ENCODE assay signal across 1 cellular context in the genomic region with DNA sequence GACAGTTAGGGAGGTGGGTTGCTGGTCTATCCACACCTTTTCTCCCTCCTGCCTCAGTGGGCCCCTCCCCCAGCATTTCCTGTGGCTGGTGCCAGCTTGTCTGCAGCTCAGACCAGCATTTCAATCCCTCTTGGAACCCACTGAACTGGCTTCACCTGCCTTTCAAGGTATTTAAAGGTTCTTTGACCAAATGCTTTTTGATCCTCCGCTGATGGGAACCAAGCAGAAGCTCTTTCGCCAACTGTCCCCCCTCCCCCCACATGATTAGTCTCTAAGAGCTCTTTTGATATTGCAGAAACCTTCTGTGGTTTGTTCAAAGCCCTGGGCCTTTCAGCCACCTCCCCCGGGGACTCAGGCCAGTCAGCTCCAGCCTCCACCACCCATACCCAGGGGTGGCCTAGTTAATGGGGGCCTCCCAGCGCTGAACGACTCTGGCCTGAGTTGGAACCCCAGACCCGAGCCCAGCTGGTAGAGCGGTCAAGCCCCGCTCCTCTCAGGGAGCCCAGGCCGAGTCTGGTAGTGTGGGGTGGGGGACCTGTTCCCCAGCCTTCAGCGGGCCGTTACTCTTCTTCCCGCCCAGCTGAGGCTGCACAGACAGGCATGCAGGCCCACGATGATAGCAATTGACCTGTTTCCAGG.
TF ChIP-seq lines count a peak whose summit lies in the region.

No MANE protein-coding gene starts in this region.

TF ChIP-seq in H1, 55 proteins besides CTCF, POLR2A, EP300 and RAD21 (continued from another document):
- TF ChIP-seq BCL11A (IDR thresholded peaks at IDR 0.05; ENCODE audit: low read depth in 2 of 2, low read length in 2 of 2) (no peak), ASH2L (IDR thresholded peaks at IDR 0.05; ENCODE audit: low read length) (no peak), RXRA (IDR thresholded peaks at IDR 0.05; ENCODE audit: insufficient read depth, low read depth, low read length) (no peak), SUZ12 (IDR thresholded peaks at IDR 0.05; ENCODE audit: low read length) (no peak), GABPA (IDR thresholded peaks at IDR 0.05; ENCODE audit: borderline replicate concordance, insufficient read depth, low read length) (no peak), CBX8 (IDR thresholded peaks at IDR 0.05; ENCODE audit: borderline replicate concordance, low read depth, low read length) (no peak), KDM5A (IDR thresholded peaks at IDR 0.05; ENCODE audit: low read length) (no peak), EGR1 (IDR thresholded peaks at IDR 0.05; ENCODE audit: borderline replicate concordance, low read depth, low read length) (no peak), FOSL1 (IDR thresholded peaks at IDR 0.05; ENCODE audit: insufficient read depth, low read depth, low read length) (no peak), SIX5 (IDR thresholded peaks at IDR 0.05; ENCODE audit: low read depth, low read length) (no peak), SP4 (IDR thresholded peaks at IDR 0.05; ENCODE audit: low read length) (no peak), POLR2AphosphoS5 (IDR thresholded peaks at IDR 0.05; ENCODE audit: low read depth, low read length) (no peak), CTBP2 (IDR thresholded peaks at IDR 0.05; ENCODE audit: borderline replicate concordance, insufficient read depth, insufficient read length, low read length) (peak; percentile 2), MAFK (IDR thresholded peaks at IDR 0.05; ENCODE audit: low read depth, low read length) (no peak), SRF (IDR thresholded peaks at IDR 0.05; ENCODE audit: low read depth, low read length) (no peak), BACH1 (IDR thresholded peaks at IDR 0.05; ENCODE audit: low read length) (no peak), RFX5 (IDR thresholded peaks at IDR 0.05; ENCODE audit: borderline replicate concordance, low read depth, low read length) (no peak)
- TF ChIP-seq, protein P1, sequence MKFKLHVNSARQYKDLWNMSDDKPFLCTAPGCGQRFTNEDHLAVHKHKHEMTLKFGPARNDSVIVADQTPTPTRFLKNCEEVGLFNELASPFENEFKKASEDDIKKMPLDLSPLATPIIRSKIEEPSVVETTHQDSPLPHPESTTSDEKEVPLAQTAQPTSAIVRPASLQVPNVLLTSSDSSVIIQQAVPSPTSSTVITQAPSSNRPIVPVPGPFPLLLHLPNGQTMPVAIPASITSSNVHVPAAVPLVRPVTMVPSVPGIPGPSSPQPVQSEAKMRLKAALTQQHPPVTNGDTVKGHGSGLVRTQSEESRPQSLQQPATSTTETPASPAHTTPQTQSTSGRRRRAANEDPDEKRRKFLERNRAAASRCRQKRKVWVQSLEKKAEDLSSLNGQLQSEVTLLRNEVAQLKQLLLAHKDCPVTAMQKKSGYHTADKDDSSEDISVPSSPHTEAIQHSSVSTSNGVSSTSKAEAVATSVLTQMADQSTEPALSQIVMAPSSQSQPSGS (IDR thresholded peaks at IDR 0.05; ENCODE audit: low read length) = no peak
- TF ChIP-seq, protein P2, sequence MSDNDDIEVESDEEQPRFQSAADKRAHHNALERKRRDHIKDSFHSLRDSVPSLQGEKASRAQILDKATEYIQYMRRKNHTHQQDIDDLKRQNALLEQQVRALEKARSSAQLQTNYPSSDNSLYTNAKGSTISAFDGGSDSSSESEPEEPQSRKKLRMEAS (IDR thresholded peaks at IDR 0.05) = peak; percentile 7; the same call in 1 of the 2 replicates
- TF ChIP-seq, protein P3, sequence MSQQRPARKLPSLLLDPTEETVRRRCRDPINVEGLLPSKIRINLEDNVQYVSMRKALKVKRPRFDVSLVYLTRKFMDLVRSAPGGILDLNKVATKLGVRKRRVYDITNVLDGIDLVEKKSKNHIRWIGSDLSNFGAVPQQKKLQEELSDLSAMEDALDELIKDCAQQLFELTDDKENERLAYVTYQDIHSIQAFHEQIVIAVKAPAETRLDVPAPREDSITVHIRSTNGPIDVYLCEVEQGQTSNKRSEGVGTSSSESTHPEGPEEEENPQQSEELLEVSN (IDR thresholded peaks at IDR 0.05) = peak; percentile 87
